Comparison of ENCODE assay signal across 1 cellular context in the genomic region with DNA sequence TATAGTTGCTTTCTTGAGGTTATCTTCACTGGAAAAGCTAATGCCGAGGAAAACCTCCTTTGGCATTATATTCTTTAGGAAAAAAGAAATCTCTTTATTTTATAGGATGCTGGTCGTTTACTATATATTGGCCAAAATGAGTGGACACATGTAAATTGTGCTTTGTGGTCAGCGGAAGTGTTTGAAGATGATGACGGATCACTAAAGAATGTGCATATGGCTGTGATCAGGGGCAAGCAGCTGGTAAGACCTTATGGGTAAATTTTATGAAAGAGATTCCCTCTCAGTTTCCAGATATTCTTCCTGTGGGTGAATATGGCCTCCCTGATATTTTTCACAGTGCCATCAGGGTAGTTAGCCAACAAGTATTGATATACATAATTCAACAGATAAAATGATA.
TF ChIP-seq lines count a peak whose summit lies in the region.

No MANE protein-coding gene starts in this region.

TF ChIP-seq in SK-N-SH treated with all-trans-retinoic acid at 6 μM for 48 hours, 23 proteins besides CTCF, POLR2A, EP300 and RAD21 (continued from another document):
- TF ChIP-seq, protein P1, sequence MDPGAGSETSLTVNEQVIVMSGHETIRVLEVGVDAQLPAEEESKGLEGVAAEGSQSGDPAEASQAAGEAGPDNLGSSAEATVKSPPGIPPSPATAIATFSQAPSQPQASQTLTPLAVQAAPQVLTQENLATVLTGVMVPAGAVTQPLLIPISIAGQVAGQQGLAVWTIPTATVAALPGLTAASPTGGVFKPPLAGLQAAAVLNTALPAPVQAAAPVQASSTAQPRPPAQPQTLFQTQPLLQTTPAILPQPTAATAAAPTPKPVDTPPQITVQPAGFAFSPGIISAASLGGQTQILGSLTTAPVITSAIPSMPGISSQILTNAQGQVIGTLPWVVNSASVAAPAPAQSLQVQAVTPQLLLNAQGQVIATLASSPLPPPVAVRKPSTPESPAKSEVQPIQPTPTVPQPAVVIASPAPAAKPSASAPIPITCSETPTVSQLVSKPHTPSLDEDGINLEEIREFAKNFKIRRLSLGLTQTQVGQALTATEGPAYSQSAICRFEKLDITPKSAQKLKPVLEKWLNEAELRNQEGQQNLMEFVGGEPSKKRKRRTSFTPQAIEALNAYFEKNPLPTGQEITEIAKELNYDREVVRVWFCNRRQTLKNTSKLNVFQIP (CRISPR knock-in tag; IDR thresholded peaks at IDR 0.05; ENCODE audit: borderline replicate concordance, low read depth) = no peak
- TF ChIP-seq ZNF565 (CRISPR knock-in tag; conservative IDR thresholded peaks at IDR 0.05; ENCODE audit: low read depth) = no peak
- no peak for TF ChIP-seq PPARA (CRISPR knock-in tag; IDR thresholded peaks at IDR 0.05; ENCODE audit: borderline replicate concordance)
- TF ChIP-seq ISL1 (CRISPR knock-in tag; IDR thresholded peaks at IDR 0.05) = no peak
- no peak for TF ChIP-seq TOX (CRISPR knock-in tag; IDR thresholded peaks at IDR 0.05; ENCODE audit: borderline replicate concordance)
- TF ChIP-seq, protein P2, sequence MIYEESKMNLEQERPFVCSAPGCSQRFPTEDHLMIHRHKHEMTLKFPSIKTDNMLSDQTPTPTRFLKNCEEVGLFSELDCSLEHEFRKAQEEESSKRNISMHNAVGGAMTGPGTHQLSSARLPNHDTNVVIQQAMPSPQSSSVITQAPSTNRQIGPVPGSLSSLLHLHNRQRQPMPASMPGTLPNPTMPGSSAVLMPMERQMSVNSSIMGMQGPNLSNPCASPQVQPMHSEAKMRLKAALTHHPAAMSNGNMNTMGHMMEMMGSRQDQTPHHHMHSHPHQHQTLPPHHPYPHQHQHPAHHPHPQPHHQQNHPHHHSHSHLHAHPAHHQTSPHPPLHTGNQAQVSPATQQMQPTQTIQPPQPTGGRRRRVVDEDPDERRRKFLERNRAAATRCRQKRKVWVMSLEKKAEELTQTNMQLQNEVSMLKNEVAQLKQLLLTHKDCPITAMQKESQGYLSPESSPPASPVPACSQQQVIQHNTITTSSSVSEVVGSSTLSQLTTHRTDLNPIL (CRISPR knock-in tag; IDR thresholded peaks at IDR 0.05; ENCODE audit: low read depth) = no peak
- TF ChIP-seq, protein P3, sequence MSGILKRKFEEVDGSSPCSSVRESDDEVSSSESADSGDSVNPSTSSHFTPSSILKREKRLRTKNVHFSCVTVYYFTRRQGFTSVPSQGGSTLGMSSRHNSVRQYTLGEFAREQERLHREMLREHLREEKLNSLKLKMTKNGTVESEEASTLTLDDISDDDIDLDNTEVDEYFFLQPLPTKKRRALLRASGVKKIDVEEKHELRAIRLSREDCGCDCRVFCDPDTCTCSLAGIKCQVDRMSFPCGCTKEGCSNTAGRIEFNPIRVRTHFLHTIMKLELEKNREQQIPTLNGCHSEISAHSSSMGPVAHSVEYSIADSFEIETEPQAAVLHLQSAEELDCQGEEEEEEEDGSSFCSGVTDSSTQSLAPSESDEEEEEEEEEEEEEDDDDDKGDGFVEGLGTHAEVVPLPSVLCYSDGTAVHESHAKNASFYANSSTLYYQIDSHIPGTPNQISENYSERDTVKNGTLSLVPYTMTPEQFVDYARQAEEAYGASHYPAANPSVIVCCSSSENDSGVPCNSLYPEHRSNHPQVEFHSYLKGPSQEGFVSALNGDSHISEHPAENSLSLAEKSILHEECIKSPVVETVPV (CRISPR knock-in tag; IDR thresholded peaks at IDR 0.05) = no peak
- no peak for TF ChIP-seq RARB (CRISPR knock-in tag; IDR thresholded peaks at IDR 0.05)
